In genomic region chr15:92232876-92233275, GRCh38 we compare ENCODE assay signal across 10 cellular contexts.
"Had no signal": no experiment of that assay in that cellular context is flagged by ENCODE, and none has a peak within 500 bp of the region (broad histone marks: within the 10 kb centered on the region; RNA-seq: fewer than 3 reads in every experiment).

No MANE protein-coding gene starts in this region.

- ATAC-seq: GM23338, HCT116 had no signal

- H3K27ac ChIP-seq: GM23248 had no signal

- H3K4me1 ChIP-seq: HAP-1 had no signal

- H2AFZ ChIP-seq: GM23248, GM23338 had no signal

- H3K4me1 Mint-ChIP-seq: GM23338 had no signal

- FAIRE-seq: H1, H54 had no signal

- H3K4me2 ChIP-seq: GM23338 had no signal

- H3K9me3 Mint-ChIP-seq: GM23338 had no signal

- DNase-seq: GM23248, GOT3, H7, HCEC 1CT, HFFc6 had no signal

- H3K9ac ChIP-seq: GM23248 had no signal

- H3K36me3 ChIP-seq: HAP-1 had no signal

- H3K4me3 Mint-ChIP-seq: GM23338, HFFc6 had no signal

- H3K4me3 ChIP-seq: GM23248, GM23338, HAP-1 had no signal

- H3K27ac Mint-ChIP-seq: GM23338, HFFc6 had no signal

- H3K9me3 ChIP-seq: HAP-1 had no signal
